In genomic region chr18:63224574-63224973, GRCh38 we compare ENCODE assay signal across 11 cellular contexts.
DNase-seq lines count a peak whose midpoint lies in the region; ATAC-seq and TF ChIP-seq lines count a peak whose summit lies in the region.
"Had no signal": no experiment of that assay in that cellular context is flagged by ENCODE, and none has a peak within 500 bp of the region (broad histone marks: within the 10 kb centered on the region; RNA-seq: fewer than 3 reads in every experiment).

No MANE protein-coding gene starts in this region.

- peaks cover 66% of the 10 kb centered on the region for H3K4me1 Mint-ChIP-seq in activated T-helper 1 cell treated with anti-CD3 and anti-CD28 coated beads, Interleukin-12 subunit alpha, Interleukin-12 subunit beta, Interleukin-2, Interleukin-4 antibody, amounts not matched to agents 30 ng/mL and 10 ng/mL and 1 ng/mL, durations not matched to agents 14 hours and 24 hours and 36 hours (ENCODE audit: low read depth)
- H3K4me1 Mint-ChIP-seq in neural progenitor cell: no peaks in the 10 kb centered on the region

- no peak overlapping the region for H3K4me3 ChIP-seq in left lung
- no peak overlapping the region for H3K4me3 ChIP-seq in neural progenitor cell
- H3K4me3 ChIP-seq: colonic mucosa, lung had no signal

- no peak overlapping the region for H3K27ac ChIP-seq in left lung
- H3K27ac ChIP-seq in neural progenitor cell: no peak overlapping the region
- H3K27ac ChIP-seq: 22Rv1, colonic mucosa had no signal

- intact Hi-C loops in activated T-helper 1 cell treated with anti-CD3 and anti-CD28 coated beads, Interleukin-12 subunit alpha, Interleukin-12 subunit beta, Interleukin-2, Interleukin-4 antibody, amounts not matched to agents 30 ng/mL and 10 ng/mL and 1 ng/mL, durations not matched to agents 14 hours and 24 hours and 36 hours (cut with micrococcal nuclease): loop anchor here (1.0 kb wide), 2 partner anchors 9 to 11 kb away; no protein-coding TSS in a partner anchor
- intact Hi-C loops in left lung (cut with DNase I): no loop called here

- peak overlapping the region; percentile 45 for H3K27ac Mint-ChIP-seq in activated T-helper 1 cell treated with anti-CD3 and anti-CD28 coated beads, Interleukin-12 subunit alpha, Interleukin-12 subunit beta, Interleukin-2, Interleukin-4 antibody, amounts not matched to agents 30 ng/mL and 10 ng/mL and 1 ng/mL, durations not matched to agents 14 hours and 24 hours and 36 hours
- no peak overlapping the region for H3K27ac Mint-ChIP-seq in neural progenitor cell

- H3K9me3 ChIP-seq in left lung (no peaks in the 10 kb centered on the region), neural progenitor cell (ENCODE audit: low read depth) (no peaks in the 10 kb centered on the region)
- H3K9me3 ChIP-seq: colonic mucosa had no signal

- H3K4me2 ChIP-seq in neural progenitor cell: no peak overlapping the region

- no peaks in the 10 kb centered on the region for H3K79me2 ChIP-seq in neural progenitor cell (ENCODE audit: low read depth)

- no peaks in the 10 kb centered on the region for H3F3A ChIP-seq in neural progenitor cell (ENCODE audit: low read depth)

- H3K27me3 Mint-ChIP-seq in activated T-helper 1 cell treated with anti-CD3 and anti-CD28 coated beads, Interleukin-12 subunit alpha, Interleukin-12 subunit beta, Interleukin-2, Interleukin-4 antibody, amounts not matched to agents 30 ng/mL and 10 ng/mL and 1 ng/mL, durations not matched to agents 14 hours and 24 hours and 36 hours (ENCODE audit: insufficient read depth): no peaks in the 10 kb centered on the region
- H3K27me3 Mint-ChIP-seq in neural progenitor cell (ENCODE audit: insufficient read depth, low read depth): no peaks in the 10 kb centered on the region

- H3K4me3 Mint-ChIP-seq in activated T-helper 1 cell treated with anti-CD3 and anti-CD28 coated beads, Interleukin-12 subunit alpha, Interleukin-12 subunit beta, Interleukin-2, Interleukin-4 antibody, amounts not matched to agents 30 ng/mL and 10 ng/mL and 1 ng/mL, durations not matched to agents 14 hours and 24 hours and 36 hours: no peak overlapping the region
- no peak overlapping the region for H3K4me3 Mint-ChIP-seq in neural progenitor cell

- no peak for TF ChIP-seq CTCF in left lung (IDR thresholded peaks at IDR 0.05)
- no peak for TF ChIP-seq CTCF in neural progenitor cell (IDR thresholded peaks at IDR 0.05)

- H3K4me1 ChIP-seq in left lung: peaks cover 0 to 14% of the 10 kb centered on the region in 2 donors
- no peaks in the 10 kb centered on the region for H3K4me1 ChIP-seq in neural progenitor cell
- H3K4me1 ChIP-seq: colonic mucosa had no signal

- ATAC-seq in HG03045 (IDR thresholded peaks at IDR 0.05; ENCODE audit: unreplicated experiment) (peak; percentile 46), left lung (no peak)

- no peaks in the 10 kb centered on the region for H4K20me1 ChIP-seq in neural progenitor cell (ENCODE audit: low read depth)

- H3K9ac ChIP-seq in neural progenitor cell: no peak overlapping the region

- no peak overlapping the region for H2AFZ ChIP-seq in neural progenitor cell (replicated peaks)

- H3K9me3 Mint-ChIP-seq in activated T-helper 1 cell treated with anti-CD3 and anti-CD28 coated beads, Interleukin-12 subunit alpha, Interleukin-12 subunit beta, Interleukin-2, Interleukin-4 antibody, amounts not matched to agents 30 ng/mL and 10 ng/mL and 1 ng/mL, durations not matched to agents 14 hours and 24 hours and 36 hours: peaks cover 5% of the 10 kb centered on the region
- peaks cover 2% of the 10 kb centered on the region for H3K9me3 Mint-ChIP-seq in neural progenitor cell

- peaks cover 48% of the 10 kb centered on the region for H3K36me3 Mint-ChIP-seq in activated T-helper 1 cell treated with anti-CD3 and anti-CD28 coated beads, Interleukin-12 subunit alpha, Interleukin-12 subunit beta, Interleukin-2, Interleukin-4 antibody, amounts not matched to agents 30 ng/mL and 10 ng/mL and 1 ng/mL, durations not matched to agents 14 hours and 24 hours and 36 hours (ENCODE audit: low read depth)
- H3K36me3 Mint-ChIP-seq in neural progenitor cell: peaks cover 2% of the 10 kb centered on the region

- H3K27me3 ChIP-seq in left lung (no peaks in the 10 kb centered on the region), neural progenitor cell (no peaks in the 10 kb centered on the region)
- H3K27me3 ChIP-seq: colonic mucosa had no signal

- DNase-seq in DMS53 (lab: John Stamatoyannopoulos, UW) (peak; percentile 43), DMS53 treated with DMSO at 0.1 percent for 48 hours (lab: John Stamatoyannopoulos, UW; ENCODE audit: unreplicated experiment) (no peak), left lung (no peak), neural progenitor cell (ENCODE audit: low spot score) (no peak), AG08396 (ENCODE audit: low spot score) (no peak)
- DNase-seq in activated T-helper 1 cell treated with anti-CD3 and anti-CD28 coated beads, Interleukin-12 subunit alpha, Interleukin-12 subunit beta, Interleukin-2, Interleukin-4 antibody, amounts not matched to agents 30 ng/mL and 10 ng/mL and 1 ng/mL, durations not matched to agents 14 hours and 24 hours and 36 hours (ENCODE audit: low spot score): no peak
- DNase-seq in stimulated activated CD4-positive, alpha-beta T cell treated with anti-CD3 and anti-CD28 coated beads, Interleukin-2, amount 100 ng/mL, for 24 hours: peak; percentile 48 to 56
- DNase-seq: colonic mucosa had no signal

- H3K36me3 ChIP-seq in left lung (no peaks in the 10 kb centered on the region), neural progenitor cell (no peaks in the 10 kb centered on the region)
- H3K36me3 ChIP-seq: colonic mucosa had no signal

Comparison
In these comparisons a context has a peak if more than half of its experiments do, and no peak if none do; other contexts are left out.
1. DNase-seq: peak in DMS53 (single experiment) and stimulated activated CD4-positive, alpha-beta T cell treated with anti-CD3 and anti-CD28 coated beads, Interleukin-2, amount 100 ng/mL, for 24 hours (2 of 2); none in DMS53 treated with DMSO at 0.1 percent for 48 hours (single experiment), activated T-helper 1 cell treated with anti-CD3 and anti-CD28 coated beads, Interleukin-12 subunit alpha, Interleukin-12 subunit beta, Interleukin-2, Interleukin-4 antibody, amounts not matched to agents 30 ng/mL and 10 ng/mL and 1 ng/mL, durations not matched to agents 14 hours and 24 hours and 36 hours (single experiment), left lung (0 of 2), neural progenitor cell (single experiment) and AG08396 (single experiment).